12 cellular contexts compared by ENCODE assay signal in genomic region chr11:49948701-49949100, GRCh38. TPM values are rescaled to one million over a fixed set of nuclear protein-coding genes. Genes with fewer than 3 reads are reported as not detected.
"Had no signal": no experiment of that assay in that cellular context is flagged by ENCODE, and none has a peak within 500 bp of the region (broad histone marks: within the 10 kb centered on the region; RNA-seq: fewer than 3 reads in every experiment).

No MANE protein-coding gene starts in this region.

RNA-seq across cellular contexts. Expression of gene OR4C13, which starts 3.5 kb away (rescaled TPM):
- total RNA-seq: OCI-LY7, PC-3, PC-9, Peyer's patch, Right ventricle myocardium inferior, Right ventricle myocardium superior, RPMI7951, SJCRH30, SJSA1, SK-MEL-5, T-cell had no signal
- polyA plus RNA-seq: SK-N-SH had no signal

RNA-seq across cellular contexts. Expression of gene OR4C12, which starts 33.6 kb away (rescaled TPM):
- total RNA-seq: OCI-LY7, PC-3, PC-9, Peyer's patch, Right ventricle myocardium inferior, Right ventricle myocardium superior, RPMI7951, SJCRH30, SJSA1, SK-MEL-5, T-cell had no signal
- polyA plus RNA-seq: SK-N-SH had no signal
